ENCODE assay signal across 8 cellular contexts in the genomic region with DNA sequence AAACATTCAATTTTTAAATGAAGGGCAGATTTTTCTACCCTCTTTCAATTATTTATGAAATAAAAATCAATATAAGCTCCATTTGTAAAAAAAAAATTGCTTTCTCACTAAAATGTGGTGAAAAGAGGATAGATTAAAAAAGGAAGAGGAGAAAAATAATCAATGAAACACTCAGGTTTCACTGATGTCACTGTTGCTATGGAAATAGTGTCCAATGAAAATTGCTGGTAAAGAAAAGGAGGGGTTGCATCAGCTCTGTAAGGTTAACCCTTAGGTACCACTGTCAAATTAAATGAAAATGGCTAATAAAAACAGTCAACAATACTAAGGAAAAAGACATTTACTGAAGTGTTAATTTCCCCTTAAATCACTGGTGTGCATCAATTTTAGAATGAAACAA.
DNase-seq lines count a peak whose midpoint lies in the region; ATAC-seq and TF ChIP-seq lines count a peak whose summit lies in the region.

No MANE protein-coding gene starts in this region.

- H3K4me1 ChIP-seq in ascending aorta = peaks cover 0 to 21% of the 10 kb centered on the region in 2 donors

- TF ChIP-seq CTCF in ascending aorta (IDR thresholded peaks at IDR 0.05) = no peak

- H3K36me3 Mint-ChIP-seq in stimulated activated naive CD8-positive, alpha-beta T cell treated with anti-CD3 and anti-CD28 coated beads, Interleukin-15, Interleukin-2, amounts not matched to agents 100 ng/mL and 50 ng/mL, for 24 hours (ENCODE audit: low read depth) = peaks cover 68% of the 10 kb centered on the region

- H3K4me3 Mint-ChIP-seq in stimulated activated naive CD8-positive, alpha-beta T cell treated with anti-CD3 and anti-CD28 coated beads, Interleukin-15, Interleukin-2, amounts not matched to agents 100 ng/mL and 50 ng/mL, for 24 hours = peak overlapping the region; percentile 63

- ATAC-seq in stimulated activated naive CD8-positive, alpha-beta T cell treated with anti-CD3 and anti-CD28 coated beads, Interleukin-15, Interleukin-2, amounts not matched to agents 100 U/mL and 50 U/mL, for 24 hours = no peak

- H3K9me3 Mint-ChIP-seq in stimulated activated naive CD8-positive, alpha-beta T cell treated with anti-CD3 and anti-CD28 coated beads, Interleukin-15, Interleukin-2, amounts not matched to agents 100 ng/mL and 50 ng/mL, for 24 hours = no peaks in the 10 kb centered on the region

- H3K4me1 Mint-ChIP-seq in stimulated activated naive CD8-positive, alpha-beta T cell treated with anti-CD3 and anti-CD28 coated beads, Interleukin-15, Interleukin-2, amounts not matched to agents 100 ng/mL and 50 ng/mL, for 24 hours (ENCODE audit: low read depth) = peaks cover 7% of the 10 kb centered on the region

- H3K27ac Mint-ChIP-seq in stimulated activated naive CD8-positive, alpha-beta T cell treated with anti-CD3 and anti-CD28 coated beads, Interleukin-15, Interleukin-2, amounts not matched to agents 100 ng/mL and 50 ng/mL, for 24 hours = no peak overlapping the region

- peak overlapping the region; percentile 44 to 50 for H3K27ac ChIP-seq in ascending aorta

- no peaks in the 10 kb centered on the region for H3K36me3 ChIP-seq in ascending aorta

- no peaks in the 10 kb centered on the region for H3K27me3 Mint-ChIP-seq in stimulated activated naive CD8-positive, alpha-beta T cell treated with anti-CD3 and anti-CD28 coated beads, Interleukin-15, Interleukin-2, amounts not matched to agents 100 ng/mL and 50 ng/mL, for 24 hours

- H3K27me3 ChIP-seq in ascending aorta = no peaks in the 10 kb centered on the region

- no peak for DNase-seq in stimulated activated naive CD8-positive, alpha-beta T cell treated with anti-CD3 and anti-CD28 coated beads, Interleukin-15, Interleukin-2, amounts not matched to agents 100 U/mL and 50 U/mL, for 24 hours
- DNase-seq in NCI-H2029 treated with DMSO at 0.1 percent for 48 hours (lab: John Stamatoyannopoulos, UW) (peak; percentile 81), ascending aorta (ENCODE audit: low spot score in 2 of 2) (no peak), iPS DF 4.7 (ENCODE audit: extremely low read depth, low spot score) (peak; percentile 68), ureter (ENCODE audit: low spot score) (no peak)
- no peak for DNase-seq in NK-92 treated with Interleukin-12 subunit alpha and Interleukin-12 subunit beta, amount 100 ng/mL, for 24 hours (lab: John Stamatoyannopoulos, UW)
- DNase-seq in effector CD4-positive, alpha-beta T cell = no peak

- peak overlapping the region; percentile 31 to 36 for H3K4me3 ChIP-seq in ascending aorta

- H3K9me3 ChIP-seq in ascending aorta = no peaks in the 10 kb centered on the region

- intact Hi-C loops in ascending aorta (cut with DNase I) = loop anchor here (5.0 kb wide), 1 partner anchor 95 kb away; the partner anchor contains the start of gene EPS15

Comparison
In these comparisons a context has a peak if more than half of its experiments do, and no peak if none do; other contexts are left out.
1. DNase-seq: peak in NCI-H2029 treated with DMSO at 0.1 percent for 48 hours (single experiment) and iPS DF 4.7 (single experiment); none in stimulated activated naive CD8-positive, alpha-beta T cell treated with anti-CD3 and anti-CD28 coated beads, Interleukin-15, Interleukin-2, amounts not matched to agents 100 U/mL and 50 U/mL, for 24 hours (single experiment), ascending aorta (0 of 2), NK-92 treated with Interleukin-12 subunit alpha and Interleukin-12 subunit beta, amount 100 ng/mL, for 24 hours (single experiment), ureter (single experiment) and effector CD4-positive, alpha-beta T cell (single experiment).